In the genomic region with DNA sequence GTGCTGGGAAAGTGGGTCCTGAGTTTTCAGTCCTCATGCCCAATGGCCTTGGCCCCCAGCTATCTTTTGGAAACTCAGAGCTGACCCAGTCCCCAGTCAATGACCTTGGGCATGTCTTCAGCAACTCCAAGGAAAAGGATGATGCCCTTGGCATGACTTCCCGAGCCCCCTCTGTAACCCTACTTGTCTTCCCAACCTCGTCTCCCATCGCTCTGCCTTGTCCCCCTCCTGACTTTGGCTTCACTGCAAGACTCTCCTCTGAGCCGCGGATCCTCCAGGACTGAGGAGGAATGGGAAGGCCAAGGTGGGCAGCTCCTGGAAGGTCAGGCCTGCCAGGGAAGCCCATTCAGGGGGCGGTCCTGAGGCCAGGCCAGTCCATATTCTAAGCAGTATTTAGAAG, we compare ENCODE assay signal across 8 cellular contexts.
"Had no signal": no experiment of that assay in that cellular context is flagged by ENCODE, and none has a peak within 500 bp of the region (broad histone marks: within the 10 kb centered on the region; RNA-seq: fewer than 3 reads in every experiment).

No MANE protein-coding gene starts in this region.

- ATAC-seq: GM23338, HCT116, K562 had no signal

- FAIRE-seq: HTR-8/SVneo, K562 had no signal

- H3K27ac Mint-ChIP-seq: GM23338, HFFc6 had no signal

- H3K36me3 ChIP-seq: HAP-1 had no signal

- DNase-seq: H7, HFFc6, IMR-90 had no signal

- H2AFZ ChIP-seq: GM23338 had no signal

- H3K9me3 Mint-ChIP-seq: HFFc6 had no signal

- H3K9me3 ChIP-seq: HAP-1 had no signal

- H3K4me3 ChIP-seq: GM23338, HAP-1, K562 had no signal

- H3K4me3 Mint-ChIP-seq: GM23338, HFFc6 had no signal

- H3K4me2 ChIP-seq: GM23338 had no signal
